Comparison of ENCODE assay signal across 1 cellular context in the genomic region with DNA sequence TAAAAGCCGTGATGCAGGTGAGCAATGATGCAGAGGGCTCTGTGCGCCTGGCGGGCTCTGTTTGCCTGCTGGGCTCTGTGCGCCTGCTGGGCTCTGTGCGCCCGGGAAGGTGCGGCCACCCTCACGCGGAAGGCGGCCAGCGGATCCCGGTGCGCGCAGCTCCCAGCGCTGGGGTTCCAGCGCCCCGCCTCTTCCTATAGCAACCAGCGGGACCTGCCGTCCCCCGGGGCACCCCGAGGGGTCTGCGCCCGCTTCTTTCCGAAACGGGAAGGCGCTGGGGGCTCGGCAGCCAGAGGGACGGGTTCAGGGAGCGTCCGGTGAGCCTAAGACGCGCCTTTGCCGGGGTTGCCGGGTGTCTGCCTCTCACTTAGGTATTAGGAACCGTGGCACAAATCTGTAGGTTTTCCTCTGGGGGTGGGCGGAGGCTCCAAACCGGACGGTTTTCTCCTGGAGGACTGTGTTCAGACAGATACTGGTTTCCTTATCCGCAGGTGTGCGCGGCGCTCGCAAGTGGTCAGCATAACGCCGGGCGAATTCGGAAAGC.
TF ChIP-seq lines count a peak whose summit lies in the region.

No MANE protein-coding gene starts in this region.

TF ChIP-seq in HepG2, 621 proteins besides CTCF, POLR2A, EP300 and RAD21 (continued from another document and continues in another):
- TF ChIP-seq HOXA3 (CRISPR knock-in tag; IDR thresholded peaks at IDR 0.05) (no peak), ZSCAN20 (CRISPR knock-in tag; IDR thresholded peaks at IDR 0.05; ENCODE audit: borderline replicate concordance) (no peak), XRCC5 (optimal IDR thresholded peaks at IDR 0.05; ENCODE audit: low read length) (peak; percentile 28), ZNF746 (CRISPR knock-in tag; IDR thresholded peaks at IDR 0.05) (0 out of 2 replicates have a peak, but pooled peaks have one; percentile 11), NAIF1 (CRISPR knock-in tag; IDR thresholded peaks at IDR 0.05; ENCODE audit: borderline replicate concordance) (no peak; the same call in 1 of the 2 replicates), HNRNPH1 (optimal IDR thresholded peaks at IDR 0.05; ENCODE audit: low read depth, low read length) (no peak), KDM2A (CRISPR knock-in tag; IDR thresholded peaks at IDR 0.05; ENCODE audit: borderline replicate concordance, low read depth) (peak; percentile 78; the same call in 1 of the 2 replicates), ARHGAP35 (CRISPR knock-in tag; IDR thresholded peaks at IDR 0.05; ENCODE audit: borderline replicate concordance) (no peak), ZFP36L1 (CRISPR knock-in tag; IDR thresholded peaks at IDR 0.05) (no peak), MED13 (CRISPR knock-in tag; IDR thresholded peaks at IDR 0.05) (no peak), HNF4A (CRISPR knock-in tag; IDR thresholded peaks at IDR 0.05) (no peak), SIN3A (IDR thresholded peaks at IDR 0.05; ENCODE audit: borderline replicate concordance, low read depth, low read length) (no peak), ELF4 (CRISPR knock-in tag; IDR thresholded peaks at IDR 0.05; ENCODE audit: borderline replicate concordance) (no peak), KAT2B (IDR thresholded peaks at IDR 0.05; ENCODE audit: borderline replicate concordance, low read depth, low read length) (no peak), SMARCC2 (IDR thresholded peaks at IDR 0.05) (no peak), ZNF879 (CRISPR knock-in tag; IDR thresholded peaks at IDR 0.05) (no peak), PHF21A (CRISPR knock-in tag; IDR thresholded peaks at IDR 0.05) (peak; percentile 40; the same call in 1 of the 2 replicates), ISL2 (CRISPR knock-in tag; IDR thresholded peaks at IDR 0.05) (0 out of 2 replicates have a peak, but pooled peaks have one; percentile 44), ZNF737 (CRISPR knock-in tag; IDR thresholded peaks at IDR 0.05; ENCODE audit: borderline replicate concordance) (no peak), TEAD3 (CRISPR knock-in tag; optimal IDR thresholded peaks at IDR 0.05; ENCODE audit: borderline replicate concordance) (no peak), SATB2 (CRISPR knock-in tag; IDR thresholded peaks at IDR 0.05) (no peak), CREB1 (IDR thresholded peaks at IDR 0.05) (no peak), CREB1 (CRISPR knock-in tag; IDR thresholded peaks at IDR 0.05) (no peak)
- TF ChIP-seq, protein P1, sequence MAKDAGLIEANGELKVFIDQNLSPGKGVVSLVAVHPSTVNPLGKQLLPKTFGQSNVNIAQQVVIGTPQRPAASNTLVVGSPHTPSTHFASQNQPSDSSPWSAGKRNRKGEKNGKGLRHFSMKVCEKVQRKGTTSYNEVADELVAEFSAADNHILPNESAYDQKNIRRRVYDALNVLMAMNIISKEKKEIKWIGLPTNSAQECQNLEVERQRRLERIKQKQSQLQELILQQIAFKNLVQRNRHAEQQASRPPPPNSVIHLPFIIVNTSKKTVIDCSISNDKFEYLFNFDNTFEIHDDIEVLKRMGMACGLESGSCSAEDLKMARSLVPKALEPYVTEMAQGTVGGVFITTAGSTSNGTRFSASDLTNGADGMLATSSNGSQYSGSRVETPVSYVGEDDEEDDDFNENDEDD (CRISPR knock-in tag; IDR thresholded peaks at IDR 0.05; ENCODE audit: borderline replicate concordance) = 0 out of 2 replicates have a peak, but pooled peaks have one; percentile 15
- TF ChIP-seq, protein P2, sequence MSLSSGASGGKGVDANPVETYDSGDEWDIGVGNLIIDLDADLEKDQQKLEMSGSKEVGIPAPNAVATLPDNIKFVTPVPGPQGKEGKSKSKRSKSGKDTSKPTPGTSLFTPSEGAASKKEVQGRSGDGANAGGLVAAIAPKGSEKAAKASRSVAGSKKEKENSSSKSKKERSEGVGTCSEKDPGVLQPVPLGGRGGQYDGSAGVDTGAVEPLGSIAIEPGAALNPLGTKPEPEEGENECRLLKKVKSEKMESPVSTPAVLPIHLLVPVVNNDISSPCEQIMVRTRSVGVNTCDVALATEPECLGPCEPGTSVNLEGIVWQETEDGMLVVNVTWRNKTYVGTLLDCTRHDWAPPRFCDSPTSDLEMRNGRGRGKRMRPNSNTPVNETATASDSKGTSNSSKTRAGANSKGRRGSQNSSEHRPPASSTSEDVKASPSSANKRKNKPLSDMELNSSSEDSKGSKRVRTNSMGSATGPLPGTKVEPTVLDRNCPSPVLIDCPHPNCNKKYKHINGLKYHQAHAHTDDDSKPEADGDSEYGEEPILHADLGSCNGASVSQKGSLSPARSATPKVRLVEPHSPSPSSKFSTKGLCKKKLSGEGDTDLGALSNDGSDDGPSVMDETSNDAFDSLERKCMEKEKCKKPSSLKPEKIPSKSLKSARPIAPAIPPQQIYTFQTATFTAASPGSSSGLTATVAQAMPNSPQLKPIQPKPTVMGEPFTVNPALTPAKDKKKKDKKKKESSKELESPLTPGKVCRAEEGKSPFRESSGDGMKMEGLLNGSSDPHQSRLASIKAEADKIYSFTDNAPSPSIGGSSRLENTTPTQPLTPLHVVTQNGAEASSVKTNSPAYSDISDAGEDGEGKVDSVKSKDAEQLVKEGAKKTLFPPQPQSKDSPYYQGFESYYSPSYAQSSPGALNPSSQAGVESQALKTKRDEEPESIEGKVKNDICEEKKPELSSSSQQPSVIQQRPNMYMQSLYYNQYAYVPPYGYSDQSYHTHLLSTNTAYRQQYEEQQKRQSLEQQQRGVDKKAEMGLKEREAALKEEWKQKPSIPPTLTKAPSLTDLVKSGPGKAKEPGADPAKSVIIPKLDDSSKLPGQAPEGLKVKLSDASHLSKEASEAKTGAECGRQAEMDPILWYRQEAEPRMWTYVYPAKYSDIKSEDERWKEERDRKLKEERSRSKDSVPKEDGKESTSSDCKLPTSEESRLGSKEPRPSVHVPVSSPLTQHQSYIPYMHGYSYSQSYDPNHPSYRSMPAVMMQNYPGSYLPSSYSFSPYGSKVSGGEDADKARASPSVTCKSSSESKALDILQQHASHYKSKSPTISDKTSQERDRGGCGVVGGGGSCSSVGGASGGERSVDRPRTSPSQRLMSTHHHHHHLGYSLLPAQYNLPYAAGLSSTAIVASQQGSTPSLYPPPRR (CRISPR knock-in tag; IDR thresholded peaks at IDR 0.05; ENCODE audit: borderline replicate concordance) = no peak
- TF ChIP-seq, protein P3, sequence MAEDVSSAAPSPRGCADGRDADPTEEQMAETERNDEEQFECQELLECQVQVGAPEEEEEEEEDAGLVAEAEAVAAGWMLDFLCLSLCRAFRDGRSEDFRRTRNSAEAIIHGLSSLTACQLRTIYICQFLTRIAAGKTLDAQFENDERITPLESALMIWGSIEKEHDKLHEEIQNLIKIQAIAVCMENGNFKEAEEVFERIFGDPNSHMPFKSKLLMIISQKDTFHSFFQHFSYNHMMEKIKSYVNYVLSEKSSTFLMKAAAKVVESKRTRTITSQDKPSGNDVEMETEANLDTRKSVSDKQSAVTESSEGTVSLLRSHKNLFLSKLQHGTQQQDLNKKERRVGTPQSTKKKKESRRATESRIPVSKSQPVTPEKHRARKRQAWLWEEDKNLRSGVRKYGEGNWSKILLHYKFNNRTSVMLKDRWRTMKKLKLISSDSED (CRISPR knock-in tag; IDR thresholded peaks at IDR 0.05) = no peak
- TF ChIP-seq, protein P4, sequence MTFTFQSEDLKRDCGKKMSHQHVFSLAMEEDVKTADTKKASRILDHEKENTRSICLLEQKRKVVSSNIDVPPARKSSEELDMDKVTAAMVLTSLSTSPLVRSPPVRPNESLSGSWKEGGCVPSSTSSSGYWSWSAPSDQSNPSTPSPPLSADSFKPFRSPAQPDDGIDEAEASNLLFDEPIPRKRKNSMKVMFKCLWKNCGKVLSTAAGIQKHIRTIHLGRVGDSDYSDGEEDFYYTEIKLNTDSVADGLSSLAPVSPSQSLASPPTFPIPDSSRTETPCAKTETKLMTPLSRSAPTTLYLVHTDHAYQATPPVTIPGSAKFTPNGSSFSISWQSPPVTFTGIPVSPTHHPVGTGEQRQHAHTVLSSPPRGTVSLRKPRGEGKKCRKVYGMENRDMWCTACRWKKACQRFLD (CRISPR knock-in tag; IDR thresholded peaks at IDR 0.05; ENCODE audit: borderline replicate concordance) = no peak
- TF ChIP-seq, protein P5, sequence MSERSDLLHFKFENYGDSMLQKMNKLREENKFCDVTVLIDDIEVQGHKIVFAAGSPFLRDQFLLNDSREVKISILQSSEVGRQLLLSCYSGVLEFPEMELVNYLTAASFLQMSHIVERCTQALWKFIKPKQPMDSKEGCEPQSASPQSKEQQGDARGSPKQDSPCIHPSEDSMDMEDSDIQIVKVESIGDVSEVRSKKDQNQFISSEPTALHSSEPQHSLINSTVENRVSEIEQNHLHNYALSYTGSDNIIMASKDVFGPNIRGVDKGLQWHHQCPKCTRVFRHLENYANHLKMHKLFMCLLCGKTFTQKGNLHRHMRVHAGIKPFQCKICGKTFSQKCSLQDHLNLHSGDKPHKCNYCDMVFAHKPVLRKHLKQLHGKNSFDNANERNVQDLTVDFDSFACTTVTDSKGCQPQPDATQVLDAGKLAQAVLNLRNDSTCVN (CRISPR knock-in tag; IDR thresholded peaks at IDR 0.05; ENCODE audit: borderline replicate concordance) = no peak
- TF ChIP-seq, protein P6, sequence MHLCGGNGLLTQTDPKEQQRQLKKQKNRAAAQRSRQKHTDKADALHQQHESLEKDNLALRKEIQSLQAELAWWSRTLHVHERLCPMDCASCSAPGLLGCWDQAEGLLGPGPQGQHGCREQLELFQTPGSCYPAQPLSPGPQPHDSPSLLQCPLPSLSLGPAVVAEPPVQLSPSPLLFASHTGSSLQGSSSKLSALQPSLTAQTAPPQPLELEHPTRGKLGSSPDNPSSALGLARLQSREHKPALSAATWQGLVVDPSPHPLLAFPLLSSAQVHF (CRISPR knock-in tag; IDR thresholded peaks at IDR 0.05) = no peak
- TF ChIP-seq, protein P7, sequence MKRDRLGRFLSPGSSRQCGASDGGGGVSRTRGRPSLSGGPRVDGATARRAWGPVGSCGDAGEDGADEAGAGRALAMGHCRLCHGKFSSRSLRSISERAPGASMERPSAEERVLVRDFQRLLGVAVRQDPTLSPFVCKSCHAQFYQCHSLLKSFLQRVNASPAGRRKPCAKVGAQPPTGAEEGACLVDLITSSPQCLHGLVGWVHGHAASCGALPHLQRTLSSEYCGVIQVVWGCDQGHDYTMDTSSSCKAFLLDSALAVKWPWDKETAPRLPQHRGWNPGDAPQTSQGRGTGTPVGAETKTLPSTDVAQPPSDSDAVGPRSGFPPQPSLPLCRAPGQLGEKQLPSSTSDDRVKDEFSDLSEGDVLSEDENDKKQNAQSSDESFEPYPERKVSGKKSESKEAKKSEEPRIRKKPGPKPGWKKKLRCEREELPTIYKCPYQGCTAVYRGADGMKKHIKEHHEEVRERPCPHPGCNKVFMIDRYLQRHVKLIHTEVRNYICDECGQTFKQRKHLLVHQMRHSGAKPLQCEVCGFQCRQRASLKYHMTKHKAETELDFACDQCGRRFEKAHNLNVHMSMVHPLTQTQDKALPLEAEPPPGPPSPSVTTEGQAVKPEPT (CRISPR knock-in tag; IDR thresholded peaks at IDR 0.05; ENCODE audit: low read depth) = no peak
- TF ChIP-seq, protein P8, sequence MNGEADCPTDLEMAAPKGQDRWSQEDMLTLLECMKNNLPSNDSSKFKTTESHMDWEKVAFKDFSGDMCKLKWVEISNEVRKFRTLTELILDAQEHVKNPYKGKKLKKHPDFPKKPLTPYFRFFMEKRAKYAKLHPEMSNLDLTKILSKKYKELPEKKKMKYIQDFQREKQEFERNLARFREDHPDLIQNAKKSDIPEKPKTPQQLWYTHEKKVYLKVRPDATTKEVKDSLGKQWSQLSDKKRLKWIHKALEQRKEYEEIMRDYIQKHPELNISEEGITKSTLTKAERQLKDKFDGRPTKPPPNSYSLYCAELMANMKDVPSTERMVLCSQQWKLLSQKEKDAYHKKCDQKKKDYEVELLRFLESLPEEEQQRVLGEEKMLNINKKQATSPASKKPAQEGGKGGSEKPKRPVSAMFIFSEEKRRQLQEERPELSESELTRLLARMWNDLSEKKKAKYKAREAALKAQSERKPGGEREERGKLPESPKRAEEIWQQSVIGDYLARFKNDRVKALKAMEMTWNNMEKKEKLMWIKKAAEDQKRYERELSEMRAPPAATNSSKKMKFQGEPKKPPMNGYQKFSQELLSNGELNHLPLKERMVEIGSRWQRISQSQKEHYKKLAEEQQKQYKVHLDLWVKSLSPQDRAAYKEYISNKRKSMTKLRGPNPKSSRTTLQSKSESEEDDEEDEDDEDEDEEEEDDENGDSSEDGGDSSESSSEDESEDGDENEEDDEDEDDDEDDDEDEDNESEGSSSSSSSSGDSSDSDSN (CRISPR knock-in tag; IDR thresholded peaks at IDR 0.05) = peak; percentile 81
- TF ChIP-seq, protein P9, sequence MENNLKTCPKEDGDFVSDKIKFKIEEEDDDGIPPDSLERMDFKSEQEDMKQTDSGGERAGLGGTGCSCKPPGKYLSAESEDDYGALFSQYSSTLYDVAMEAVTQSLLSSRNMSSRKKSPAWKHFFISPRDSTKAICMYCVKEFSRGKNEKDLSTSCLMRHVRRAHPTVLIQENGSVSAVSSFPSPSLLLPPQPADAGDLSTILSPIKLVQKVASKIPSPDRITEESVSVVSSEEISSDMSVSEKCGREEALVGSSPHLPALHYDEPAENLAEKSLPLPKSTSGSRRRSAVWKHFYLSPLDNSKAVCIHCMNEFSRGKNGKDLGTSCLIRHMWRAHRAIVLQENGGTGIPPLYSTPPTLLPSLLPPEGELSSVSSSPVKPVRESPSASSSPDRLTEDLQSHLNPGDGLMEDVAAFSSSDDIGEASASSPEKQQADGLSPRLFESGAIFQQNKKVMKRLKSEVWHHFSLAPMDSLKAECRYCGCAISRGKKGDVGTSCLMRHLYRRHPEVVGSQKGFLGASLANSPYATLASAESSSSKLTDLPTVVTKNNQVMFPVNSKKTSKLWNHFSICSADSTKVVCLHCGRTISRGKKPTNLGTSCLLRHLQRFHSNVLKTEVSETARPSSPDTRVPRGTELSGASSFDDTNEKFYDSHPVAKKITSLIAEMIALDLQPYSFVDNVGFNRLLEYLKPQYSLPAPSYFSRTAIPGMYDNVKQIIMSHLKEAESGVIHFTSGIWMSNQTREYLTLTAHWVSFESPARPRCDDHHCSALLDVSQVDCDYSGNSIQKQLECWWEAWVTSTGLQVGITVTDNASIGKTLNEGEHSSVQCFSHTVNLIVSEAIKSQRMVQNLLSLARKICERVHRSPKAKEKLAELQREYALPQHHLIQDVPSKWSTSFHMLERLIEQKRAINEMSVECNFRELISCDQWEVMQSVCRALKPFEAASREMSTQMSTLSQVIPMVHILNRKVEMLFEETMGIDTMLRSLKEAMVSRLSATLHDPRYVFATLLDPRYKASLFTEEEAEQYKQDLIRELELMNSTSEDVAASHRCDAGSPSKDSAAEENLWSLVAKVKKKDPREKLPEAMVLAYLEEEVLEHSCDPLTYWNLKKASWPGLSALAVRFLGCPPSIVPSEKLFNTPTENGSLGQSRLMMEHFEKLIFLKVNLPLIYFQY (CRISPR knock-in tag; IDR thresholded peaks at IDR 0.05; ENCODE audit: borderline replicate concordance) = no peak
- TF ChIP-seq, protein P10, sequence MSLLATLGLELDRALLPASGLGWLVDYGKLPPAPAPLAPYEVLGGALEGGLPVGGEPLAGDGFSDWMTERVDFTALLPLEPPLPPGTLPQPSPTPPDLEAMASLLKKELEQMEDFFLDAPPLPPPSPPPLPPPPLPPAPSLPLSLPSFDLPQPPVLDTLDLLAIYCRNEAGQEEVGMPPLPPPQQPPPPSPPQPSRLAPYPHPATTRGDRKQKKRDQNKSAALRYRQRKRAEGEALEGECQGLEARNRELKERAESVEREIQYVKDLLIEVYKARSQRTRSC (CRISPR knock-in tag; IDR thresholded peaks at IDR 0.05; ENCODE audit: low read depth) = no peak
- TF ChIP-seq, protein P11, sequence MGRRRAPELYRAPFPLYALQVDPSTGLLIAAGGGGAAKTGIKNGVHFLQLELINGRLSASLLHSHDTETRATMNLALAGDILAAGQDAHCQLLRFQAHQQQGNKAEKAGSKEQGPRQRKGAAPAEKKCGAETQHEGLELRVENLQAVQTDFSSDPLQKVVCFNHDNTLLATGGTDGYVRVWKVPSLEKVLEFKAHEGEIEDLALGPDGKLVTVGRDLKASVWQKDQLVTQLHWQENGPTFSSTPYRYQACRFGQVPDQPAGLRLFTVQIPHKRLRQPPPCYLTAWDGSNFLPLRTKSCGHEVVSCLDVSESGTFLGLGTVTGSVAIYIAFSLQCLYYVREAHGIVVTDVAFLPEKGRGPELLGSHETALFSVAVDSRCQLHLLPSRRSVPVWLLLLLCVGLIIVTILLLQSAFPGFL (CRISPR knock-in tag; IDR thresholded peaks at IDR 0.05) = no peak
